In genomic region chr7:80095545-80095944, GRCh38 we compare ENCODE assay signal across 1 cellular context.
TF ChIP-seq lines count a peak whose summit lies in the region.

No MANE protein-coding gene starts in this region.

TF ChIP-seq in Ishikawa, 13 proteins besides CTCF, POLR2A, EP300 and RAD21 (continued from another document):
- TF ChIP-seq, protein P1, sequence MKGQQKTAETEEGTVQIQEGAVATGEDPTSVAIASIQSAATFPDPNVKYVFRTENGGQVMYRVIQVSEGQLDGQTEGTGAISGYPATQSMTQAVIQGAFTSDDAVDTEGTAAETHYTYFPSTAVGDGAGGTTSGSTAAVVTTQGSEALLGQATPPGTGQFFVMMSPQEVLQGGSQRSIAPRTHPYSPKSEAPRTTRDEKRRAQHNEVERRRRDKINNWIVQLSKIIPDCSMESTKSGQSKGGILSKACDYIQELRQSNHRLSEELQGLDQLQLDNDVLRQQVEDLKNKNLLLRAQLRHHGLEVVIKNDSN (IDR thresholded peaks at IDR 0.05) = no peak
